Comparison of ENCODE assay signal across 8 cellular contexts in the genomic region with DNA sequence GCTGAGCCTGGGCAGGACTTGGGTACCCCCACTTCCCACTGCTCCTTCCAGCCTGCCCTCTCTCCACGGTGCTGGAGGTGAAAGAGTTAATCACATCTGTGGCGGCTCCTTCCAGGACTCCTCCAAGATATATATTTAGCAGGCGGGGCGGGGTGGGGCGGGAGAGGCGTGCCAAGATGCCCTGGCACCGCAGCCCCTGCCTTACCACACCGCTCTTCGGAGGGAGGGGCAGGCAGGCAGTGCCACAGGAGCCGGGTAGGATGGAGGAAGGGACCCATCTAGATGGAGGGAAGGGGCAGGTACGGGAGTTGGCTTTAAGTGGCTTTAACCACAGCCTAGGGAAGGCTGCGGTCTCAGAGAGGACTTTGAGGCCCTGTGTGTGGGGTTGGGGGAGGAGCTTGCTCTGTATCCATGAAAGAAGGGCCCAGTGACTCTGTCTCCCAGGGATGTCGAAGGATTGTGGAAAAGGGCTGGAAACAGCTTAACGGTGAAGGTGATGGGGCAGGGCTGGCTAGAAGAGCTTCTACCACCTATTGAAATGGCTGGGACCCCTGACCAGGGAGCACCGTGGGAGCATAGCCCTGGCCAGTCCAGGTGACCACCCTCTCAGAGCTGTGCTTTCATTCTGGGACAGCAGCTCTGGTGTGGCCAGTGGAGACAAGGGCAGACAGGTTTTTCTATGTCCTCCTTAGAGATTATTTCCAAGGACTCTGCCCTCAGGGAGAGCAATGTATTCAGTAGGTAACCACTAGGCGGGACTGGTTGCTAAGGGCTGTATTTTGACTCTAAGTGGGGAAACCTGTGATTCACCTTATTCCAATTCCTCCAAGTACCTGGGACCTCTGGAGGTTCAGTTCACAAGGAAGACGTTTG. TPM values are rescaled to one million over a fixed set of nuclear protein-coding genes. Genes with fewer than 3 reads are reported as not detected.
DNase-seq lines count a peak whose midpoint lies in the region; ATAC-seq and TF ChIP-seq lines count a peak whose summit lies in the region.

No MANE protein-coding gene starts in this region.

- in situ Hi-C loops in G401 (cut with HindIII; ENCODE audit: low sequenced_read_pairs), result no loop called here

- no peaks in the 10 kb centered on the region for H3K9me3 ChIP-seq in prostate gland

- no peak for TF ChIP-seq POLR2A in prostate gland (IDR thresholded peaks at IDR 0.05)

- intact Hi-C loops in prostate gland (cut with DNase I), result no loop called here

- H3K4me1 ChIP-seq in foreskin keratinocyte (peaks cover 9% of the 10 kb centered on the region), prostate gland (replicated peaks) (peaks cover 7% of the 10 kb centered on the region)

- no peaks in the 10 kb centered on the region for H3K36me3 ChIP-seq in prostate gland

- peak; percentile 87 for ATAC-seq in foreskin keratinocyte
- no peak for ATAC-seq in HG02678 (IDR thresholded peaks at IDR 0.05; ENCODE audit: unreplicated experiment)
- ATAC-seq in HG03097 (IDR thresholded peaks at IDR 0.05; ENCODE audit: low FRiP score, unreplicated experiment), result no peak

- H3K27me3 ChIP-seq in foreskin keratinocyte, result peaks cover 11% of the 10 kb centered on the region
- no peaks in the 10 kb centered on the region for H3K27me3 ChIP-seq in prostate gland (replicated peaks; ENCODE audit: insufficient read depth)

- DNase-seq in G401 (ENCODE audit: low spot score), result peak; percentile 66
- DNase-seq in NCI-H2227 treated with DMSO at 0.1 percent for 48 hours (lab: John Stamatoyannopoulos, UW), result peak; percentile 70
- peak; percentile 39 to 76 for DNase-seq in foreskin keratinocyte
- peak; percentile 44 for DNase-seq in prostate gland (ENCODE audit: low spot score)
- DNase-seq in germinal center (ENCODE audit: low spot score), result no peak
- DNase-seq in stimulated activated CD4-positive, alpha-beta T cell treated with anti-CD3 and anti-CD28 coated beads, Interleukin-4, amount 100 ng/mL, for 1 hour, result no peak

- peak overlapping the region in 1 of 2 donors; percentile 4 for H3K4me3 ChIP-seq in prostate gland

- H3K27ac ChIP-seq in foreskin keratinocyte (no peak overlapping the region), prostate gland (peak overlapping the region; percentile 49 to 69)

- 18% methylated on average over 17 of the region's 17 CpGs for WGBS in prostate gland

- peak; percentile 74 for TF ChIP-seq CTCF in foreskin keratinocyte (conservative IDR thresholded peaks at IDR 0.05)
- TF ChIP-seq CTCF in prostate gland (IDR thresholded peaks at IDR 0.05), result peak in 2 of 4 experiments; percentile 58 to 64

RNA-seq across cellular contexts. Expression of a gene that starts 13.0 kb away (rescaled TPM):
- not detected in 2 replicates for total RNA-seq in G401 (2014; rRNA removed; shearing (Covaris generic))
- total RNA-seq in foreskin keratinocyte (not detected in 2 replicates), prostate gland (1 to 10 TPM in 1 of 2 donors, not detected in 1; 3.6 TPM)
- not detected in 2 replicates for polyA plus RNA-seq in foreskin keratinocyte

RNA-seq across cellular contexts. Expression of a gene that starts 18.7 kb away (rescaled TPM):
- total RNA-seq in G401 (2014; rRNA removed; shearing (Covaris generic)), result not detected in 2 replicates
- total RNA-seq in foreskin keratinocyte (not detected in 2 replicates), prostate gland (not detected)
- polyA plus RNA-seq in foreskin keratinocyte, result not detected in 2 replicates

RNA-seq across cellular contexts. Expression of a gene that starts 51.6 kb away (rescaled TPM):
- 8.7 and 9.4 TPM in 2 replicates for total RNA-seq in G401 (2014; rRNA removed; shearing (Covaris generic))
- total RNA-seq in foreskin keratinocyte (9.3 and 17.6 TPM in 2 replicates), prostate gland (100 to 1,000 TPM in 1 of 2 donors, 10 to 100 TPM in 1; 66.3 to 186 TPM)
- polyA plus RNA-seq in foreskin keratinocyte, result 12.2 and 19.2 TPM in 2 replicates

RNA-seq across cellular contexts. Expression of a gene that starts 54.3 kb away (rescaled TPM):
- not detected in 2 replicates for total RNA-seq in G401 (2014; rRNA removed; shearing (Covaris generic))
- total RNA-seq in foreskin keratinocyte, result 0.03 and 0.04 TPM in 2 replicates
- 0.02 and 0.03 TPM in 2 replicates for polyA plus RNA-seq in foreskin keratinocyte
- under 1 TPM; 0.36 to 0.62 TPM for total RNA-seq in prostate gland

Comparison
In these comparisons a context has a peak if more than half of its experiments do, and no peak if none do; other contexts are left out.
1. DNase-seq: peak in G401 (single experiment), NCI-H2227 treated with DMSO at 0.1 percent for 48 hours (single experiment), foreskin keratinocyte (2 of 2) and prostate gland (single experiment); none in germinal center (single experiment) and stimulated activated CD4-positive, alpha-beta T cell treated with anti-CD3 and anti-CD28 coated beads, Interleukin-4, amount 100 ng/mL, for 1 hour (single experiment).